Comparison of ENCODE assay signal across 10 cellular contexts in genomic region chrX:108312938-108313337, GRCh38.
DNase-seq lines count a peak whose midpoint lies in the region; ATAC-seq, FAIRE-seq and TF ChIP-seq lines count a peak whose summit lies in the region.
"Had no signal": no experiment of that assay in that cellular context is flagged by ENCODE, and none has a peak within 500 bp of the region (broad histone marks: within the 10 kb centered on the region; RNA-seq: fewer than 3 reads in every experiment).

No MANE protein-coding gene starts in this region.

- no peak for TF ChIP-seq EP300 in A549 (IDR thresholded peaks at IDR 0.05)
- TF ChIP-seq EP300 in sigmoid colon (IDR thresholded peaks at IDR 0.05), result no peak

- H3K27ac ChIP-seq in A549 (peak overlapping the region; percentile 84 to 90), SJSA1 (peak overlapping the region; percentile 19; the same call in 1 of the 2 replicates), sigmoid colon (peak overlapping the region in 1 of 4 donors; percentile 46)

- peak; percentile 25 to 65; a peak in 3 of 6 replicates for ATAC-seq in A549
- ATAC-seq in left cardiac atrium, result peak; percentile 82 to 87
- no peak for ATAC-seq in GM19324 (IDR thresholded peaks at IDR 0.05; ENCODE audit: low FRiP score, unreplicated experiment)
- ATAC-seq in HG03460 (IDR thresholded peaks at IDR 0.05; ENCODE audit: unreplicated experiment), result no peak
- ATAC-seq: CD8-positive, alpha-beta T cell; Panc1 had no signal

- TF ChIP-seq CTCF in A549 (IDR thresholded peaks at IDR 0.05) (no peak), sigmoid colon (IDR thresholded peaks at IDR 0.05) (no peak)

- WGBS in A549 (ENCODE audit: missing lambda C conversion rate), result 33% methylated on average over 1 of the region's 1 CpG
- 70 to 82% methylated on average over 1 of the region's 1 CpG for WGBS in sigmoid colon, 2 donors

- DNase-seq in A549 (ENCODE audit: low read depth in 1 of 2, low spot score in 1 of 2) (peak; percentile 20 to 72), HEK293T (ENCODE audit: extremely low spot score) (peak; percentile 31), SJSA1 (ENCODE audit: low read depth in 1 of 2, low spot score in 2 of 2) (peak in 1 of 2 experiments; percentile 37), left cardiac atrium (peak; percentile 29), midbrain (lab: John Stamatoyannopoulos, UW) (no peak), sigmoid colon (no peak)
- DNase-seq: CD8-positive, alpha-beta T cell had no signal

- FAIRE-seq in A549 (lab: Jason Lieb, UNC), result peak; percentile 56

- H3K9me3 ChIP-seq in A549, result no peaks in the 10 kb centered on the region
- H3K9me3 ChIP-seq in SJSA1 (replicated peaks), result no peaks in the 10 kb centered on the region
- no peaks in the 10 kb centered on the region for H3K9me3 ChIP-seq in sigmoid colon

- TF ChIP-seq RAD21 in A549 (conservative IDR thresholded peaks at IDR 0.05 in 1 of 2, IDR thresholded peaks at IDR 0.05 in 1 of 2), result no peak

- POLR2A ChIA-PET in A549 (lab: Yijun Ruan, JAX), result no interaction called here
- POLR2A ChIA-PET in HEK293T (lab: Yijun Ruan, JAX), result no interaction called here

- no peaks in the 10 kb centered on the region for H3K36me3 ChIP-seq in SJSA1
- no peaks in the 10 kb centered on the region for H3K36me3 ChIP-seq in sigmoid colon

- peak overlapping the region; percentile 24 for H3K4me2 ChIP-seq in A549

- CTCF ChIA-PET in A549 (lab: Yijun Ruan, JAX) (interaction anchor here (0.6 kb wide), 1 partner anchor 126 kb away, joined by 3 read pairs; no protein-coding TSS in a partner anchor), HEK293T (lab: Yijun Ruan, JAX) (no interaction called here)

- H3K4me1 ChIP-seq in A549 (peaks cover 73% of the 10 kb centered on the region), SJSA1 (replicated peaks) (peaks cover 37% of the 10 kb centered on the region), sigmoid colon (no peaks in the 10 kb centered on the region)

- no peaks in the 10 kb centered on the region for H3K27me3 ChIP-seq in SJSA1 (replicated peaks)
- no peaks in the 10 kb centered on the region for H3K27me3 ChIP-seq in sigmoid colon

- intact Hi-C loops in left cardiac atrium (cut with DNase I), result no loop called here
- intact Hi-C loops in sigmoid colon (cut with DNase I), result no loop called here

- H3K4me3 ChIP-seq in A549, result no peak overlapping the region
- no peak overlapping the region for H3K4me3 ChIP-seq in SJSA1
- H3K4me3 ChIP-seq in sigmoid colon, result no peak overlapping the region

- no peak for TF ChIP-seq POLR2A in A549 (IDR thresholded peaks at IDR 0.05; ENCODE audit: low read length)
- no peak for TF ChIP-seq POLR2A in sigmoid colon (IDR thresholded peaks at IDR 0.05)

TF ChIP-seq in A549, 52 proteins besides CTCF, POLR2A, EP300 and RAD21:
- TF ChIP-seq NFE2L2 (conservative IDR thresholded peaks at IDR 0.05; ENCODE audit: low read length) (no peak), NR3C1 (IDR thresholded peaks at IDR 0.05) (no peak), HDAC2 (IDR thresholded peaks at IDR 0.05) (no peak), HMGXB4 (CRISPR knock-in tag; IDR thresholded peaks at IDR 0.05; ENCODE audit: borderline replicate concordance) (no peak), NPAS2 (CRISPR knock-in tag; IDR thresholded peaks at IDR 0.05; ENCODE audit: borderline replicate concordance) (no peak), CBX2 (IDR thresholded peaks at IDR 0.05; ENCODE audit: borderline replicate concordance, low read depth) (no peak), FOSL2 (IDR thresholded peaks at IDR 0.05) (no peak), FOSL2 (CRISPR knock-in tag; IDR thresholded peaks at IDR 0.05) (no peak), ESRRA (IDR thresholded peaks at IDR 0.05; ENCODE audit: borderline replicate concordance, low read length) (no peak), PHF8 (IDR thresholded peaks at IDR 0.05; ENCODE audit: borderline replicate concordance, low read depth) (no peak), RARB (CRISPR knock-in tag; IDR thresholded peaks at IDR 0.05) (no peak), CHD2 (IDR thresholded peaks at IDR 0.05; ENCODE audit: low read length, partially characterized antibody) (no peak), CHD4 (IDR thresholded peaks at IDR 0.05; ENCODE audit: borderline replicate concordance) (no peak)
- TF ChIP-seq, protein P1, sequence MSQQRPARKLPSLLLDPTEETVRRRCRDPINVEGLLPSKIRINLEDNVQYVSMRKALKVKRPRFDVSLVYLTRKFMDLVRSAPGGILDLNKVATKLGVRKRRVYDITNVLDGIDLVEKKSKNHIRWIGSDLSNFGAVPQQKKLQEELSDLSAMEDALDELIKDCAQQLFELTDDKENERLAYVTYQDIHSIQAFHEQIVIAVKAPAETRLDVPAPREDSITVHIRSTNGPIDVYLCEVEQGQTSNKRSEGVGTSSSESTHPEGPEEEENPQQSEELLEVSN (IDR thresholded peaks at IDR 0.05; ENCODE audit: borderline replicate concordance, low read depth), result no peak
- TF ChIP-seq, protein P2, sequence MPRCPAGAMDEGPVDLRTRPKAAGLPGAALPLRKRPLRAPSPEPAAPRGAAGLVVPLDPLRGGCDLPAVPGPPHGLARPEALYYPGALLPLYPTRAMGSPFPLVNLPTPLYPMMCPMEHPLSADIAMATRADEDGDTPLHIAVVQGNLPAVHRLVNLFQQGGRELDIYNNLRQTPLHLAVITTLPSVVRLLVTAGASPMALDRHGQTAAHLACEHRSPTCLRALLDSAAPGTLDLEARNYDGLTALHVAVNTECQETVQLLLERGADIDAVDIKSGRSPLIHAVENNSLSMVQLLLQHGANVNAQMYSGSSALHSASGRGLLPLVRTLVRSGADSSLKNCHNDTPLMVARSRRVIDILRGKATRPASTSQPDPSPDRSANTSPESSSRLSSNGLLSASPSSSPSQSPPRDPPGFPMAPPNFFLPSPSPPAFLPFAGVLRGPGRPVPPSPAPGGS (IDR thresholded peaks at IDR 0.05), result no peak

TF ChIP-seq in HEK293T, 16 proteins besides CTCF, POLR2A, EP300 and RAD21:
- TF ChIP-seq FOXM1 (IDR thresholded peaks at IDR 0.05; ENCODE audit: borderline replicate concordance) (no peak), BHLHE40 (IDR thresholded peaks at IDR 0.05; ENCODE audit: borderline replicate concordance) (no peak), ARNT (IDR thresholded peaks at IDR 0.05) (no peak), ZNF384 (IDR thresholded peaks at IDR 0.05) (no peak), SUZ12 (IDR thresholded peaks at IDR 0.05) (no peak), SP1 (IDR thresholded peaks at IDR 0.05) (no peak)

Comparison
In these comparisons a context has a peak if more than half of its experiments do, and no peak if none do; other contexts are left out.
1. ATAC-seq: peak in A549 (2 of 2) and left cardiac atrium (2 of 2); none in GM19324 (single experiment) and HG03460 (single experiment).
2. DNase-seq: peak in A549 (2 of 2), HEK293T (single experiment) and left cardiac atrium (single experiment); none in midbrain (single experiment) and sigmoid colon (single experiment).